Comparison of ENCODE assay signal across 8 cellular contexts in the genomic region with DNA sequence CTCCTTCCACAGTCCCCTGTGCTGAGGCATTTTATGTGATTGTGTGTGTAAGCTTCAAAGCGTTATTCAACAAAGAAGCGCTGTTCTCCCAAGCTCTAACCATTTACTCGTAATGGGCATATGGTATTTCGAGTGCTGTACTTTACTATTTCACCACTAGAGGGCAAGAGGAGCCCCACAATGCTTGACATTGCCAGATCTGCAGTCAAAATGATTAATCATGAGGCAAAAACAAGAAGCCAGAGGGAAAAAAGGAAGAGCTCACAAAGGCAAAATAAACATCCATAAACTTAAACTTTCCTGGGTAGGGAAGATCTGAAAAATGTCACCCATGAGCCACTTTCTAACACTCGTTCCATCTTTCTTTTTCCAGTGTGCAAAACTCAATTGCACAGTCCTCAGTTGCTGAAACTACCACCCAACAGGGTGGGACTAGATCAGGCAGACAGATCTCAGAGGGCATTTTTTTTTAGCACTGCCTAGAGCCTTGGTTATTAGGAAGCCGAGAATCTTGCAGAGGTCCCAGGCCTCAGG.
DNase-seq lines count a peak whose midpoint lies in the region; ATAC-seq and TF ChIP-seq lines count a peak whose summit lies in the region.

No MANE protein-coding gene starts in this region.

- no peaks in the 10 kb centered on the region for H3K9me3 Mint-ChIP-seq in stimulated activated memory B cell treated with anti-CD40 and anti-IgM and Interleukin-4, amounts not matched to agents 10 μg/mL and 1 μg/mL and 100 μg/mL, for 72 hours

- DNase-seq in A172 (ENCODE audit: low spot score) (peak; percentile 85), NB4 (ENCODE audit: low read depth) (peak; percentile 64), SHP77 treated with DMSO at 0.1 percent for 48 hours (lab: John Stamatoyannopoulos, UW) (peak; percentile 61), erythroblast (lab: John Stamatoyannopoulos, UW) (peak; percentile 36 to 59), mucosa of gallbladder (ENCODE audit: low spot score) (peak; percentile 35)

- no peak overlapping the region for H3K27ac Mint-ChIP-seq in stimulated activated memory B cell treated with anti-CD40 and anti-IgM and Interleukin-4, amounts not matched to agents 10 μg/mL and 1 μg/mL and 100 μg/mL, for 72 hours

- H3K4me1 Mint-ChIP-seq in stimulated activated memory B cell treated with anti-CD40 and anti-IgM and Interleukin-4, amounts not matched to agents 10 μg/mL and 1 μg/mL and 100 μg/mL, for 72 hours = no peaks in the 10 kb centered on the region

- H3K27me3 Mint-ChIP-seq in stimulated activated memory B cell treated with anti-CD40 and anti-IgM and Interleukin-4, amounts not matched to agents 10 μg/mL and 1 μg/mL and 100 μg/mL, for 72 hours = no peaks in the 10 kb centered on the region

- H3K4me3 ChIP-seq in NB4 (ENCODE audit: low read depth, low read length) = no peak overlapping the region

- TF ChIP-seq POLR2A in NB4 (IDR thresholded peaks at IDR 0.05; ENCODE audit: extremely low read depth, insufficient read length) = no peak
- no peak for TF ChIP-seq POLR2A in erythroblast (IDR thresholded peaks at IDR 0.05; ENCODE audit: low read length)

- H3K36me3 Mint-ChIP-seq in stimulated activated memory B cell treated with anti-CD40 and anti-IgM and Interleukin-4, amounts not matched to agents 10 μg/mL and 1 μg/mL and 100 μg/mL, for 72 hours = no peaks in the 10 kb centered on the region

- ATAC-seq in HG02610 (IDR thresholded peaks at IDR 0.05; ENCODE audit: unreplicated experiment) = peak; percentile 82
- ATAC-seq in stimulated activated memory B cell treated with anti-CD40 and anti-IgM and Interleukin-4, amounts not matched to agents 10 μg/mL and 1 μg/mL and 100 μg/mL, for 72 hours = no peak

- peak; percentile 87 for TF ChIP-seq CTCF in GM12873 (IDR thresholded peaks at IDR 0.05; ENCODE audit: insufficient read depth, low read depth, low read length, missing control alignments)
- peak; percentile 85 for TF ChIP-seq CTCF in NB4 (IDR thresholded peaks at IDR 0.05; ENCODE audit: low read depth, low read length)

- H3K4me3 Mint-ChIP-seq in stimulated activated memory B cell treated with anti-CD40 and anti-IgM and Interleukin-4, amounts not matched to agents 10 μg/mL and 1 μg/mL and 100 μg/mL, for 72 hours = no peak overlapping the region

Comparison
In these comparisons a context has a peak if more than half of its experiments do, and no peak if none do; other contexts are left out.
1. DNase-seq: peak in every context shown above with its lines; median percentile 85 in A172; 64 in NB4; 61 in SHP77 treated with DMSO at 0.1 percent for 48 hours; 48 in erythroblast; 35 in mucosa of gallbladder.